In genomic region chr2:240319855-240320560, GRCh38 we compare ENCODE assay signal across 10 cellular contexts.
DNase-seq lines count a peak whose midpoint lies in the region; ATAC-seq, FAIRE-seq and TF ChIP-seq lines count a peak whose summit lies in the region.
"Had no signal": no experiment of that assay in that cellular context is flagged by ENCODE, and none has a peak within 500 bp of the region (broad histone marks: within the 10 kb centered on the region; RNA-seq: fewer than 3 reads in every experiment).

No MANE protein-coding gene starts in this region.

- H3K9me3 ChIP-seq in MG63 (no peaks in the 10 kb centered on the region), esophagus (ENCODE audit: control insufficient read depth in 2 of 2, insufficient read depth in 1 of 2, low read depth in 1 of 2, low read length in 1 of 2) (no peaks in the 10 kb centered on the region)
- H3K9me3 ChIP-seq: gastrocnemius medialis had no signal

- H3K27ac ChIP-seq in esophagus (ENCODE audit: low read depth in 2 of 2, low read length in 1 of 2) = peak overlapping the region; percentile 48 to 62

- WGBS in esophagus, 2 donors = 36 to 43% methylated on average over 24 of the region's 24 CpGs

- H3K27me3 ChIP-seq in MG63 (no peaks in the 10 kb centered on the region), esophagus (ENCODE audit: control insufficient read depth in 1 of 2, insufficient read depth in 2 of 2, low read length in 2 of 2) (no peaks in the 10 kb centered on the region)
- H3K27me3 ChIP-seq: gastrocnemius medialis had no signal

- H3K4me3 ChIP-seq in AG10803 (ENCODE audit: low read length) (no peak overlapping the region), MG63 (no peak overlapping the region), esophagus (ENCODE audit: low read depth in 1 of 2, low read length in 2 of 2) (no peak overlapping the region)
- H3K4me3 ChIP-seq: gastrocnemius medialis had no signal

- peaks cover 4 to 17% of the 10 kb centered on the region in 2 donors for H3K4me1 ChIP-seq in esophagus (ENCODE audit: control insufficient read depth in 2 of 2, insufficient read depth in 2 of 2, low read length in 1 of 2)
- H3K4me1 ChIP-seq: gastrocnemius medialis had no signal

- TF ChIP-seq CTCF in AG10803 (conservative IDR thresholded peaks at IDR 0.05; ENCODE audit: low read length) = no peak
- TF ChIP-seq CTCF in D721Med (IDR thresholded peaks at IDR 0.05; ENCODE audit: insufficient read depth, missing control alignments) = no peak

- DNase-seq in AG10803 (ENCODE audit: low read depth) (peak; percentile 56), MG63 (peak; percentile 86), myocyte (ENCODE audit: low read depth) (peak; percentile 74), DMS153 treated with DMSO at 0.1 percent for 48 hours (lab: John Stamatoyannopoulos, UW; ENCODE audit: unreplicated experiment) (no peak), D721Med (ENCODE audit: insufficient read length, low spot score) (no peak), NCI-H446 (lab: John Stamatoyannopoulos, UW) (no peak)
- DNase-seq: gastrocnemius medialis, trophoblast cell had no signal

- ATAC-seq in HG03139 (IDR thresholded peaks at IDR 0.05; ENCODE audit: unreplicated experiment) = no peak

- H3K36me3 ChIP-seq in MG63 = no peaks in the 10 kb centered on the region
- no peaks in the 10 kb centered on the region for H3K36me3 ChIP-seq in esophagus (ENCODE audit: control insufficient read depth in 2 of 2, insufficient read depth in 2 of 2, low read length in 1 of 2)
- H3K36me3 ChIP-seq: gastrocnemius medialis had no signal

- FAIRE-seq in D721Med (lab: Jason Lieb, UNC) = no peak

Comparison
In these comparisons a context has a peak if more than half of its experiments do, and no peak if none do; other contexts are left out.
1. DNase-seq: peak in AG10803 (single experiment), MG63 (single experiment) and myocyte (single experiment); none in DMS153 treated with DMSO at 0.1 percent for 48 hours (single experiment), D721Med (single experiment) and NCI-H446 (0 of 2).